In the genomic region with DNA sequence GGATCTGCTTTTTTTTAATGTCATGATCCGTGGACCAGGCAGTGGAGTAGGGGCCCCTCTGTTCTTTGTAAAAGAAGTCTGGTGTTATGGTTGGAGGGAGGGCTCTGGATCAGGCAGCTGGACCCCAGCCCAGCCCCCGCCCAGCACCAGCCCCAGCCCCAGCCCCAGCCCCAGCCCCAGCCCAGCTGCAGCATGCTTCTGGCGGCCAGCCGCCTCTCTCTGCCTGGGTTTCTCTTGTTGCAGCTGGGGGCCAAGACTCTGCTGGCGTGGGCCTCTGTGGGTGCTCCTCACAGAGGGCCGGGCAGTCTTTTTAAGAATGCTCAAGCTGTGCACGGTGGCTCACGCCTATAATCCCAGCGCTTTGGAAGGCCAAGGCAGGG, we compare ENCODE assay signal across 15 cellular contexts. TPM values are rescaled to one million over a fixed set of nuclear protein-coding genes. Genes with fewer than 3 reads are reported as not detected.
DNase-seq lines count a peak whose midpoint lies in the region; ATAC-seq, FAIRE-seq and TF ChIP-seq lines count a peak whose summit lies in the region.
"Had no signal": no experiment of that assay in that cellular context is flagged by ENCODE, and none has a peak within 500 bp of the region (broad histone marks: within the 10 kb centered on the region; RNA-seq: fewer than 3 reads in every experiment).

No MANE protein-coding gene starts in this region.

- DNase-seq in anterior cingulate cortex (lab: John Stamatoyannopoulos, UW) (peak in 36 of 58 donors; percentile 9 to 70 (median 36)), fibroblast of the aortic adventitia (ENCODE audit: low read depth) (peak; percentile 8), mucosa of gallbladder (ENCODE audit: low spot score) (peak; percentile 22), substantia nigra (lab: John Stamatoyannopoulos, UW) (peak in 34 of 49 donors; percentile 7 to 68 (median 34)), pons (ENCODE audit: low spot score) (no peak), kidney (no peak)
- DNase-seq: CD8-positive, alpha-beta T cell; HCEC 1CT; MM.1S; NCI-H1092 treated with DMSO at 0.1 percent for 48 hours; NCI-H1694; NCI-H2227 treated with DMSO at 0.1 percent for 48 hours; NCI-H524; SHP77 had no signal

- ATAC-seq in GM21526 (IDR thresholded peaks at IDR 0.05; ENCODE audit: low FRiP score, unreplicated experiment), result no peak
- ATAC-seq: CD8-positive, alpha-beta T cell had no signal

- no peak for TF ChIP-seq CTCF in fibroblast of the aortic adventitia (IDR thresholded peaks at IDR 0.05; ENCODE audit: insufficient read depth, low read length)
- no peak for TF ChIP-seq CTCF in kidney (IDR thresholded peaks at IDR 0.05; ENCODE audit: borderline replicate concordance, extremely low read depth, insufficient read depth)

- H3K27ac ChIP-seq in substantia nigra (ENCODE audit: low read depth, low read length, poor library complexity, severe bottlenecking), result peak overlapping the region; percentile 71
- no peak overlapping the region for H3K27ac ChIP-seq in kidney (ENCODE audit: low read depth in 2 of 2, low read length in 2 of 2)

- H3K4me1 ChIP-seq in kidney (ENCODE audit: control insufficient read depth in 1 of 2, insufficient read depth in 1 of 2, low read depth in 1 of 2, low read length in 2 of 2), result peaks cover 6% of the 10 kb centered on the region in 2 donors

- H3K9me3 ChIP-seq in kidney (ENCODE audit: control insufficient read depth in 1 of 2, low read length in 2 of 2), result no peaks in the 10 kb centered on the region

- H3K9ac ChIP-seq in kidney (ENCODE audit: low read length in 2 of 2), result no peak overlapping the region

- intact Hi-C loops in kidney (cut with DNase I), result no loop called here

- H3K36me3 ChIP-seq in kidney (ENCODE audit: control insufficient read depth in 1 of 2, insufficient read depth in 2 of 2, low read length in 2 of 2), result peaks cover 0 to 20% of the 10 kb centered on the region in 2 donors

- no peak for FAIRE-seq in kidney (lab: Jason Lieb, UNC)

- H3K4me3 ChIP-seq in fibroblast of the aortic adventitia (ENCODE audit: low read depth, low read length) (no peak overlapping the region), kidney (ENCODE audit: low read length in 2 of 2) (no peak overlapping the region)

RNA-seq across cellular contexts. Expression of gene DOT1L, which starts 17.9 kb away (rescaled TPM):
- 10.3 and 12.0 TPM in 2 replicates for total RNA-seq in fibroblast of the aortic adventitia (ENCODE audit: low replicate concordance)
- 40.1 TPM for total RNA-seq in mucosa of gallbladder
- total RNA-seq in kidney, result 32.0 TPM
- 5.7 TPM for polyA plus RNA-seq in kidney (ENCODE audit: insufficient read depth, low read depth, low replicate concordance)

RNA-seq across cellular contexts. Expression of gene AP3D1, which starts 30.2 kb away (rescaled TPM):
- total RNA-seq in fibroblast of the aortic adventitia (ENCODE audit: low replicate concordance) (82.7 and 102 TPM in 2 replicates), mucosa of gallbladder (125 TPM), kidney (125 TPM)
- polyA plus RNA-seq in kidney (ENCODE audit: insufficient read depth, low read depth, low replicate concordance), result 68.4 TPM

RNA-seq across cellular contexts. Expression of gene PLEKHJ1, which starts 54.5 kb away (rescaled TPM):
- total RNA-seq in fibroblast of the aortic adventitia (ENCODE audit: low replicate concordance), result 30.9 and 33.4 TPM in 2 replicates
- total RNA-seq in mucosa of gallbladder, result 126 TPM
- total RNA-seq in kidney, result 59.7 TPM
- 156 TPM for polyA plus RNA-seq in kidney (ENCODE audit: insufficient read depth, low read depth, low replicate concordance)

RNA-seq across cellular contexts. Expression of gene SF3A2, which starts 55.0 kb away (rescaled TPM):
- 11.9 and 29.6 TPM in 2 replicates for total RNA-seq in fibroblast of the aortic adventitia (ENCODE audit: low replicate concordance)
- 72.8 TPM for total RNA-seq in mucosa of gallbladder
- 64.1 TPM for total RNA-seq in kidney
- polyA plus RNA-seq in kidney (ENCODE audit: insufficient read depth, low read depth, low replicate concordance), result 25.7 TPM

Comparison
In these comparisons a context has a peak if more than half of its experiments do, and no peak if none do; other contexts are left out.
1. DNase-seq: peak in anterior cingulate cortex (36 of 58), fibroblast of the aortic adventitia (single experiment), mucosa of gallbladder (single experiment) and substantia nigra (34 of 49); none in pons (single experiment) and kidney (single experiment).